In genomic region chr1:164953095-164953494, GRCh38 we compare ENCODE assay signal across 3 cellular contexts.
TF ChIP-seq lines count a peak whose summit lies in the region.

No MANE protein-coding gene starts in this region.

TF ChIP-seq in IMR-90, 13 proteins besides CTCF, POLR2A, EP300 and RAD21:
- no peak for TF ChIP-seq RFX5 (IDR thresholded peaks at IDR 0.05; ENCODE audit: low read depth, low read length)
- TF ChIP-seq SMC3 (IDR thresholded peaks at IDR 0.05; ENCODE audit: low read depth, low read length) = no peak
- no peak for TF ChIP-seq BHLHE40 (IDR thresholded peaks at IDR 0.05; ENCODE audit: low read depth, low read length)
- TF ChIP-seq RCOR1 (IDR thresholded peaks at IDR 0.05; ENCODE audit: insufficient replicate concordance, low read length) = no peak
- no peak for TF ChIP-seq MXI1 (IDR thresholded peaks at IDR 0.05; ENCODE audit: borderline replicate concordance, low read depth, low read length)
- TF ChIP-seq MAFK (IDR thresholded peaks at IDR 0.05; ENCODE audit: low read depth, low read length) = no peak
- no peak for TF ChIP-seq FOS (IDR thresholded peaks at IDR 0.05; ENCODE audit: low read depth, low read length)
- no peak for TF ChIP-seq USF2 (IDR thresholded peaks at IDR 0.05; ENCODE audit: low read depth, low read length)
- TF ChIP-seq NFE2L2 (IDR thresholded peaks at IDR 0.05; ENCODE audit: low read depth, low read length) = no peak
- TF ChIP-seq MAZ (IDR thresholded peaks at IDR 0.05; ENCODE audit: borderline replicate concordance, low read depth, low read length) = no peak
- TF ChIP-seq CHD1 (IDR thresholded peaks at IDR 0.05; ENCODE audit: low read depth, low read length) = no peak
- no peak for TF ChIP-seq ELK1 (IDR thresholded peaks at IDR 0.05; ENCODE audit: borderline replicate concordance, low read depth, low read length)
- TF ChIP-seq CEBPB (IDR thresholded peaks at IDR 0.05; ENCODE audit: low read depth, low read length) = no peak

TF ChIP-seq in WTC11, 78 proteins besides CTCF, POLR2A, EP300 and RAD21:
- TF ChIP-seq NFYB (CRISPR knock-in tag; conservative IDR thresholded peaks at IDR 0.05; ENCODE audit: low read depth) = no peak
- TF ChIP-seq IRF2 (CRISPR knock-in tag; IDR thresholded peaks at IDR 0.05; ENCODE audit: borderline replicate concordance, low read depth) = no peak
- no peak for TF ChIP-seq ZNF416 (CRISPR knock-in tag; IDR thresholded peaks at IDR 0.05)
- TF ChIP-seq RELA (CRISPR knock-in tag; IDR thresholded peaks at IDR 0.05; ENCODE audit: borderline replicate concordance) = no peak

TF ChIP-seq in HEK293T, 16 proteins besides CTCF, POLR2A, EP300 and RAD21:
- no peak for TF ChIP-seq ARNT (IDR thresholded peaks at IDR 0.05)
- no peak for TF ChIP-seq BHLHE40 (IDR thresholded peaks at IDR 0.05; ENCODE audit: borderline replicate concordance)
- TF ChIP-seq FOXK2 (IDR thresholded peaks at IDR 0.05) = no peak
- no peak for TF ChIP-seq CTBP1 (IDR thresholded peaks at IDR 0.05; ENCODE audit: borderline replicate concordance)
- no peak for TF ChIP-seq NFRKB (IDR thresholded peaks at IDR 0.05)
- TF ChIP-seq SP1 (IDR thresholded peaks at IDR 0.05) = no peak
- no peak for TF ChIP-seq HDGF (IDR thresholded peaks at IDR 0.05; ENCODE audit: borderline replicate concordance)
- no peak for TF ChIP-seq TARDBP (IDR thresholded peaks at IDR 0.05)
- no peak for TF ChIP-seq PKNOX1 (IDR thresholded peaks at IDR 0.05)
- TF ChIP-seq L3MBTL2 (conservative IDR thresholded peaks at IDR 0.05) = no peak
- TF ChIP-seq FOXA1 (IDR thresholded peaks at IDR 0.05) = no peak
- no peak for TF ChIP-seq LEF1 (IDR thresholded peaks at IDR 0.05; ENCODE audit: borderline replicate concordance)
- no peak for TF ChIP-seq FOXM1 (IDR thresholded peaks at IDR 0.05; ENCODE audit: borderline replicate concordance)
- no peak for TF ChIP-seq SUZ12 (IDR thresholded peaks at IDR 0.05)
- no peak for TF ChIP-seq ELF4 (IDR thresholded peaks at IDR 0.05)
- TF ChIP-seq ZNF384 (IDR thresholded peaks at IDR 0.05) = no peak
